ENCODE assay signal across 19 cellular contexts in the genomic region with DNA sequence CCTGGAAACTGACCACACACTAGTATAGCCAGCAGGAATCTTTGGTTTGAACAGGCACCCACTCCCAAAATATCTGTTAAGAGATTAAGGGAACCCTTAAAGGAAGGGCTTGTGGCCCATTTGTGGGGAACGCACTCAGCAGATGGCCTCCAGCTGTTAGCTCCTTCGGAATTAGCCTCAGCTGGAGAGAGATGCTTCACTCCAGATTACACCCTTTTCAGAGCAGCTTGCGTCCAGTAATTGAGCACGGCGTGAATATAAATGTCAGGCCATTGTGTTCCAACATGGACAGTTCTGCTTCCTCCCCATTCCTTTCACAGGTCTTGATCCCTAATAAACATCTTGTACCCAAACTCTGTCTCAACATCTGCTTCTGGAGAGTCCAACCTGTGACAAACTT.
A peak's percentile ranks its signal among the peaks of the same experiment; 100 is the strongest.
DNase-seq lines count a peak whose midpoint lies in the region; ATAC-seq and TF ChIP-seq lines count a peak whose summit lies in the region.
"Had no signal": no experiment of that assay in that cellular context is flagged by ENCODE, and none has a peak within 500 bp of the region (broad histone marks: within the 10 kb centered on the region; RNA-seq: fewer than 3 reads in every experiment).

No MANE protein-coding gene starts in this region.

- H3K4me1 Mint-ChIP-seq in nephron progenitor cell: no peaks in the 10 kb centered on the region
- H3K4me1 Mint-ChIP-seq in activated CD4-positive, alpha-beta memory T cell treated with anti-CD3 and anti-CD28 coated beads for 36 hours (ENCODE audit: low read depth): no peaks in the 10 kb centered on the region
- H3K4me1 Mint-ChIP-seq: CD4-positive, CD25-positive, alpha-beta regulatory T cell had no signal

- no peaks in the 10 kb centered on the region for H3K27me3 ChIP-seq in right cardiac atrium (ENCODE audit: control insufficient read depth, insufficient read depth)
- H3K27me3 ChIP-seq in sigmoid colon: no peaks in the 10 kb centered on the region
- H3K27me3 ChIP-seq: BLaER1 treated with 17β-estradiol and CSF1 and Interleukin-3, amounts not matched to agents 10 nM and 100 nM had no signal

- no peaks in the 10 kb centered on the region for H3K9me3 Mint-ChIP-seq in nephron progenitor cell
- H3K9me3 Mint-ChIP-seq in activated CD4-positive, alpha-beta memory T cell treated with anti-CD3 and anti-CD28 coated beads for 36 hours: no peaks in the 10 kb centered on the region
- H3K9me3 Mint-ChIP-seq: HFFc6 had no signal

- no peaks in the 10 kb centered on the region for H3K27me3 Mint-ChIP-seq in nephron progenitor cell (ENCODE audit: low read depth, poor library complexity)
- H3K27me3 Mint-ChIP-seq in activated CD4-positive, alpha-beta memory T cell treated with anti-CD3 and anti-CD28 coated beads for 36 hours: no peaks in the 10 kb centered on the region
- H3K27me3 Mint-ChIP-seq: CD4-positive, CD25-positive, alpha-beta regulatory T cell had no signal

- POLR2A ChIA-PET in activated CD4-positive, alpha-beta memory T cell treated with anti-CD3 and anti-CD28 coated beads for 36 hours (lab: Charles Lee): no interaction called here

- no peak for TF ChIP-seq EP300 in sigmoid colon (IDR thresholded peaks at IDR 0.05)

- H3K4me3 ChIP-seq in right cardiac atrium (ENCODE audit: low read length) (no peak overlapping the region), HFF-Myc (replicated peaks; ENCODE audit: low read depth, low read length) (no peak overlapping the region), sigmoid colon (no peak overlapping the region)
- H3K4me3 ChIP-seq: BLaER1 treated with 17β-estradiol and CSF1 and Interleukin-3, amounts not matched to agents 10 nM and 100 nM; HAP-1 had no signal

- H3K36me3 Mint-ChIP-seq in nephron progenitor cell (ENCODE audit: low read depth): no peaks in the 10 kb centered on the region
- H3K36me3 Mint-ChIP-seq in activated CD4-positive, alpha-beta memory T cell treated with anti-CD3 and anti-CD28 coated beads for 36 hours: no peaks in the 10 kb centered on the region
- H3K36me3 Mint-ChIP-seq: CD4-positive, CD25-positive, alpha-beta regulatory T cell had no signal

- CTCF ChIA-PET in activated CD4-positive, alpha-beta memory T cell treated with anti-CD3 and anti-CD28 coated beads for 36 hours (lab: Charles Lee): interaction anchor here (0.7 kb wide), 1 partner anchor 824 kb away, joined by 4 read pairs; no protein-coding TSS in a partner anchor

- ATAC-seq in Right ventricle myocardium inferior (peak; percentile 44), right cardiac atrium (no peak)

- H3K27ac Mint-ChIP-seq in nephron progenitor cell: peak overlapping the region; percentile 31
- H3K27ac Mint-ChIP-seq in activated CD4-positive, alpha-beta memory T cell treated with anti-CD3 and anti-CD28 coated beads for 36 hours: no peak overlapping the region
- H3K27ac Mint-ChIP-seq: CD4-positive, CD25-positive, alpha-beta regulatory T cell; HFFc6 had no signal

- intact Hi-C loops in Right ventricle myocardium inferior (cut with DNase I) (no loop called here), right cardiac atrium (cut with DNase I) (no loop called here), sigmoid colon (cut with DNase I) (no loop called here)
- intact Hi-C loops in activated CD4-positive, alpha-beta memory T cell treated with anti-CD3 and anti-CD28 coated beads for 36 hours (cut with micrococcal nuclease): no loop called here

- WGBS in right cardiac atrium: 69% methylated on average over 5 of the region's 5 CpGs
- WGBS in sigmoid colon, 2 donors: 79 to 88% methylated on average over 5 of the region's 5 CpGs

- no peak for DNase-seq in Right ventricle myocardium inferior (ENCODE audit: missing footprints)
- DNase-seq in right cardiac atrium: no peak
- DNase-seq in HFF-Myc (ENCODE audit: extremely low read depth, low read depth): peak; percentile 6
- peak; percentile 7 for DNase-seq in NCI-H69 (lab: John Stamatoyannopoulos, UW)
- DNase-seq in nephron progenitor cell: no peak
- DNase-seq in sigmoid colon: no peak
- DNase-seq in activated CD4-positive, alpha-beta memory T cell treated with anti-CD3 and anti-CD28 coated beads for 36 hours: no peak
- DNase-seq in COLO668 (lab: John Stamatoyannopoulos, UW; ENCODE audit: unreplicated experiment): no peak
- DNase-seq: ACHN; Calu3; CD4-positive, CD25-positive, alpha-beta regulatory T cell; DMS153; DMS79 treated with DMSO at 0.1 percent for 48 hours; EL; HFFc6; IMR-90 had no signal

- no peaks in the 10 kb centered on the region for H3K9me3 ChIP-seq in right cardiac atrium (ENCODE audit: control insufficient read depth, low read length)
- no peaks in the 10 kb centered on the region for H3K9me3 ChIP-seq in sigmoid colon
- H3K9me3 ChIP-seq: HAP-1 had no signal

- H3K27ac ChIP-seq in right cardiac atrium (ENCODE audit: low read length) (no peak overlapping the region), sigmoid colon (no peak overlapping the region)
- H3K27ac ChIP-seq: BLaER1 treated with 17β-estradiol and CSF1 and Interleukin-3, amounts not matched to agents 10 nM and 100 nM; HL-60 had no signal

- H3K36me3 ChIP-seq in sigmoid colon: no peaks in the 10 kb centered on the region
- H3K36me3 ChIP-seq: BLaER1 treated with 17β-estradiol and CSF1 and Interleukin-3, amounts not matched to agents 10 nM and 100 nM; HAP-1 had no signal

- no peak for TF ChIP-seq POLR2A in sigmoid colon (IDR thresholded peaks at IDR 0.05)

- no peak overlapping the region for H3K4me3 Mint-ChIP-seq in nephron progenitor cell
- no peak overlapping the region for H3K4me3 Mint-ChIP-seq in activated CD4-positive, alpha-beta memory T cell treated with anti-CD3 and anti-CD28 coated beads for 36 hours
- H3K4me3 Mint-ChIP-seq: CD4-positive, CD25-positive, alpha-beta regulatory T cell; HFFc6 had no signal

- H3K4me1 ChIP-seq in right cardiac atrium (ENCODE audit: control insufficient read depth, insufficient read depth, low read length): no peaks in the 10 kb centered on the region
- no peaks in the 10 kb centered on the region for H3K4me1 ChIP-seq in sigmoid colon
- H3K4me1 ChIP-seq: HAP-1 had no signal

- TF ChIP-seq CTCF in HFF-Myc (IDR thresholded peaks at IDR 0.05; ENCODE audit: low read depth, low read length, missing control alignments): no peak
- TF ChIP-seq CTCF in nephron progenitor cell (IDR thresholded peaks at IDR 0.05): no peak
- no peak for TF ChIP-seq CTCF in sigmoid colon (IDR thresholded peaks at IDR 0.05)

Comparison
In these comparisons a context has a peak if more than half of its experiments do, and no peak if none do; other contexts are left out.
1. DNase-seq: peak in HFF-Myc (single experiment) and NCI-H69 (single experiment); none in Right ventricle myocardium inferior (single experiment), right cardiac atrium (0 of 3), nephron progenitor cell (single experiment), sigmoid colon (single experiment), activated CD4-positive, alpha-beta memory T cell treated with anti-CD3 and anti-CD28 coated beads for 36 hours (single experiment) and COLO668 (single experiment).